Comparison of ENCODE assay signal across 33 cellular contexts in genomic region chr11:31884080-31884479, GRCh38.
"Had no signal": no experiment of that assay in that cellular context is flagged by ENCODE, and none has a peak within 500 bp of the region (broad histone marks: within the 10 kb centered on the region; RNA-seq: fewer than 3 reads in every experiment).

No MANE protein-coding gene starts in this region.

- H3K36me3 ChIP-seq: adrenal gland, esophagus muscularis mucosa, gastrocnemius medialis, heart left ventricle had no signal

- H3K9me3 ChIP-seq: adrenal gland, body of pancreas, esophagus muscularis mucosa, gastrocnemius medialis, heart left ventricle had no signal

- H3K4me3 Mint-ChIP-seq: activated B cell treated with CpG ODN at 0.5 μM for 24 hours; activated CD8-positive, alpha-beta T cell treated with anti-CD3 and anti-CD28 coated beads for 36 hours; activated naive CD4-positive, alpha-beta T cell treated with anti-CD3 and anti-CD28 coated beads for 36 hours; activated naive CD4-positive, alpha-beta T cell treated with anti-CD3 and anti-CD28 coated beads, Interleukin-2, amount 50 U/mL, for 24 hours; activated naive CD8-positive, alpha-beta T cell treated with anti-CD3 and anti-CD28 coated beads for 36 hours; activated naive CD8-positive, alpha-beta T cell treated with anti-CD3 and anti-CD28 coated beads, Interleukin-2, amount 50 U/mL, for 24 hours; activated T-helper 1 cell treated with anti-CD3 and anti-CD28 coated beads, Interleukin-12 subunit alpha, Interleukin-12 subunit beta, Interleukin-2, Interleukin-4 antibody, amounts not matched to agents 30 ng/mL and 10 ng/mL and 1 ng/mL, durations not matched to agents 14 hours and 24 hours and 36 hours; effector memory CD8-positive, alpha-beta T cell had no signal

- H3K4me1 ChIP-seq: adrenal gland, body of pancreas, esophagus muscularis mucosa, foreskin keratinocyte, gastrocnemius medialis, heart left ventricle had no signal

- H3K36me3 Mint-ChIP-seq: activated naive CD4-positive, alpha-beta T cell treated with anti-CD3 and anti-CD28 coated beads, Interleukin-2, amount 50 U/mL, for 24 hours; activated naive CD8-positive, alpha-beta T cell treated with anti-CD3 and anti-CD28 coated beads for 36 hours had no signal

- DNase-seq: activated B cell treated with CpG ODN at 0.5 μM for 24 hours; activated CD4-positive, alpha-beta T cell treated with anti-CD3 and anti-CD28 coated beads for 48 hours; activated CD4-positive, alpha-beta T cell treated with anti-CD3 and anti-CD28 coated beads, Interleukin-2, amount 50 U/mL, for 1 hour; activated CD4-positive, alpha-beta T cell treated with anti-CD3 and anti-CD28 coated beads, Interleukin-2, amount 50 U/mL, for 48 hours; activated CD8-positive, alpha-beta memory T cell treated with anti-CD3 and anti-CD28 coated beads for 24 hours; activated CD8-positive, alpha-beta T cell treated with anti-CD3 and anti-CD28 coated beads for 36 hours; activated effector memory CD4-positive, alpha-beta T cell treated with anti-CD3 and anti-CD28 coated beads, Interleukin-2, amount 50 U/mL, for 16 hours; activated naive CD4-positive, alpha-beta T cell treated with anti-CD3 and anti-CD28 coated beads for 36 hours; activated naive CD8-positive, alpha-beta T cell treated with anti-CD3 and anti-CD28 coated beads for 36 hours; activated naive CD8-positive, alpha-beta T cell treated with anti-CD3 and anti-CD28 coated beads, Interleukin-2, amount 50 U/mL, for 24 hours; activated T-cell treated with anti-CD3 and anti-CD28 coated beads, Interleukin-2, amount 50 U/mL, for 48 hours; adrenal gland; amygdala; aorta; body of pancreas; caudate nucleus; cortex of kidney; dermis blood vessel endothelial cell; effector CD4-positive, alpha-beta T cell; effector memory CD8-positive, alpha-beta T cell; erythroblast; foreskin keratinocyte; gastrocnemius medialis; glutamatergic neuron; heart left ventricle; T-helper 2 cell had no signal

- FAIRE-seq: colon had no signal

- H3K27ac ChIP-seq: adrenal gland, body of pancreas, esophagus muscularis mucosa, foreskin keratinocyte, gastrocnemius medialis, heart left ventricle, VCaP had no signal

- H3K9me3 Mint-ChIP-seq: activated B cell treated with CpG ODN at 0.5 μM for 24 hours; activated CD8-positive, alpha-beta T cell treated with anti-CD3 and anti-CD28 coated beads for 36 hours; activated naive CD4-positive, alpha-beta T cell treated with anti-CD3 and anti-CD28 coated beads for 36 hours; activated naive CD4-positive, alpha-beta T cell treated with anti-CD3 and anti-CD28 coated beads, Interleukin-2, amount 50 U/mL, for 24 hours; activated naive CD8-positive, alpha-beta T cell treated with anti-CD3 and anti-CD28 coated beads for 36 hours; activated naive CD8-positive, alpha-beta T cell treated with anti-CD3 and anti-CD28 coated beads, Interleukin-2, amount 50 U/mL, for 24 hours; activated T-helper 1 cell treated with anti-CD3 and anti-CD28 coated beads, Interleukin-12 subunit alpha, Interleukin-12 subunit beta, Interleukin-2, Interleukin-4 antibody, amounts not matched to agents 30 ng/mL and 10 ng/mL and 1 ng/mL, durations not matched to agents 14 hours and 24 hours and 36 hours; activated T-helper 2 cell treated with anti-CD3 and anti-CD28 coated beads, Interferon-gamma antibody, Interleukin-2, Interleukin-4, amounts not matched to agents 10 μg/mL and 5 μg/mL and 100 μg/mL, durations not matched to agents 14 hours and 24 hours and 36 hours; effector memory CD8-positive, alpha-beta T cell had no signal

- ATAC-seq: activated CD4-positive, CD25-positive, alpha-beta regulatory T cell treated with anti-CD3 and anti-CD28 coated beads, Interleukin-2, amount 50 U/mL, for 24 hours; activated CD8-positive, alpha-beta T cell treated with anti-CD3 and anti-CD28 coated beads for 36 hours; activated naive CD8-positive, alpha-beta T cell treated with anti-CD3 and anti-CD28 coated beads, Interleukin-2, amount 50 U/mL, for 24 hours; body of pancreas; effector memory CD8-positive, alpha-beta T cell; foreskin keratinocyte; gastrocnemius medialis; heart left ventricle had no signal

- H3K27ac Mint-ChIP-seq: activated B cell treated with CpG ODN at 0.5 μM for 24 hours; activated CD8-positive, alpha-beta T cell treated with anti-CD3 and anti-CD28 coated beads for 36 hours; activated naive CD4-positive, alpha-beta T cell treated with anti-CD3 and anti-CD28 coated beads for 36 hours; activated naive CD4-positive, alpha-beta T cell treated with anti-CD3 and anti-CD28 coated beads, Interleukin-2, amount 50 U/mL, for 24 hours; activated naive CD8-positive, alpha-beta T cell treated with anti-CD3 and anti-CD28 coated beads for 36 hours; activated naive CD8-positive, alpha-beta T cell treated with anti-CD3 and anti-CD28 coated beads, Interleukin-2, amount 50 U/mL, for 24 hours; activated T-helper 1 cell treated with anti-CD3 and anti-CD28 coated beads, Interleukin-12 subunit alpha, Interleukin-12 subunit beta, Interleukin-2, Interleukin-4 antibody, amounts not matched to agents 30 ng/mL and 10 ng/mL and 1 ng/mL, durations not matched to agents 14 hours and 24 hours and 36 hours; activated T-helper 2 cell treated with anti-CD3 and anti-CD28 coated beads, Interferon-gamma antibody, Interleukin-2, Interleukin-4, amounts not matched to agents 10 μg/mL and 5 μg/mL and 100 μg/mL, durations not matched to agents 14 hours and 24 hours and 36 hours; effector memory CD8-positive, alpha-beta T cell had no signal

- H3K27me3 ChIP-seq: body of pancreas had no signal

- H3K4me1 Mint-ChIP-seq: activated B cell treated with CpG ODN at 0.5 μM for 24 hours; activated naive CD4-positive, alpha-beta T cell treated with anti-CD3 and anti-CD28 coated beads, Interleukin-2, amount 50 U/mL, for 24 hours; activated naive CD8-positive, alpha-beta T cell treated with anti-CD3 and anti-CD28 coated beads for 36 hours; activated naive CD8-positive, alpha-beta T cell treated with anti-CD3 and anti-CD28 coated beads, Interleukin-2, amount 50 U/mL, for 24 hours had no signal

- H3K4me3 ChIP-seq: adrenal gland, body of pancreas, esophagus muscularis mucosa, gastrocnemius medialis, heart left ventricle had no signal
